27 cellular contexts compared by ENCODE assay signal in genomic region chr1:214028569-214028968, GRCh38. TPM values are rescaled to one million over a fixed set of nuclear protein-coding genes. Genes with fewer than 3 reads are reported as not detected.
DNase-seq lines count a peak whose midpoint lies in the region; ATAC-seq, FAIRE-seq and TF ChIP-seq lines count a peak whose summit lies in the region.
"Had no signal": no experiment of that assay in that cellular context is flagged by ENCODE, and none has a peak within 500 bp of the region (broad histone marks: within the 10 kb centered on the region; RNA-seq: fewer than 3 reads in every experiment).

No MANE protein-coding gene starts in this region.

- H3K27me3 ChIP-seq in SJCRH30 (no peaks in the 10 kb centered on the region), gastrocnemius medialis (no peaks in the 10 kb centered on the region)
- H3K27me3 ChIP-seq: BLaER1 treated with 17β-estradiol and CSF1 and Interleukin-3, amounts not matched to agents 10 nM and 100 nM; foreskin keratinocyte had no signal

- no peak overlapping the region for H3K4me3 ChIP-seq in SJCRH30
- no peak overlapping the region for H3K4me3 ChIP-seq in gastrocnemius medialis
- H3K4me3 ChIP-seq: BLaER1 treated with 17β-estradiol and CSF1 and Interleukin-3, amounts not matched to agents 10 nM and 100 nM; esophagus muscularis mucosa; K562; prostate gland had no signal

- H3K9me3 ChIP-seq in SJCRH30 (replicated peaks) (no peaks in the 10 kb centered on the region), gastrocnemius medialis (no peaks in the 10 kb centered on the region)
- H3K9me3 ChIP-seq: BLaER1 treated with 17β-estradiol and CSF1 and Interleukin-3, amounts not matched to agents 10 nM and 100 nM; esophagus muscularis mucosa; prostate gland had no signal

- peak; percentile 29 for FAIRE-seq in D721Med (lab: Jason Lieb, UNC)
- FAIRE-seq: GM18507, K562, small intestine had no signal

- intact Hi-C loops in gastrocnemius medialis (cut with DNase I; ENCODE audit: low total_unique reads): loop anchor here (2.0 kb wide), 1 partner anchor 40 kb away; no protein-coding TSS in a partner anchor
- intact Hi-C loops in posterior cingulate gyrus (cut with DNase I): no loop called here

- H3K4me1 ChIP-seq in SJCRH30 (peaks cover 39% of the 10 kb centered on the region), gastrocnemius medialis (peaks cover 17 to 18% of the 10 kb centered on the region in 2 donors)
- H3K4me1 ChIP-seq: BLaER1 treated with 17β-estradiol and CSF1 and Interleukin-3, amounts not matched to agents 10 nM and 100 nM; prostate gland had no signal

- H3K27ac ChIP-seq in SJCRH30: peak overlapping the region; percentile 97
- peak overlapping the region; percentile 80 to 90 (median 86) for H3K27ac ChIP-seq in gastrocnemius medialis
- H3K27ac ChIP-seq: BLaER1 treated with 17β-estradiol and CSF1 and Interleukin-3, amounts not matched to agents 10 nM and 100 nM; esophagus muscularis mucosa; foreskin keratinocyte; prostate gland had no signal

- ATAC-seq in left lobe of liver (peak; percentile 3), gastrocnemius medialis (no peak)
- ATAC-seq: activated naive CD4-positive, alpha-beta T cell treated with anti-CD3 and anti-CD28 coated beads, Interleukin-2, amount 50 U/mL, for 72 hours; foreskin keratinocyte; HCT116; K562 had no signal

- no peak for TF ChIP-seq POLR2A in gastrocnemius medialis (IDR thresholded peaks at IDR 0.05)

- no peak for TF ChIP-seq CTCF in D721Med (IDR thresholded peaks at IDR 0.05; ENCODE audit: insufficient read depth, missing control alignments)
- no peak for TF ChIP-seq CTCF in gastrocnemius medialis (IDR thresholded peaks at IDR 0.05 in 4 of 5, conservative IDR thresholded peaks at IDR 0.05 in 1 of 5)
- no peak for TF ChIP-seq CTCF in GM13977 (IDR thresholded peaks at IDR 0.05; ENCODE audit: extremely low read depth, insufficient read depth, missing control alignments)

- in situ Hi-C loops in gastrocnemius medialis (cut with MboI; ENCODE audit: low sequenced_read_pairs in 4 of 4): no loop called here
- in situ Hi-C loops in GM13977 (cut with MboI; ENCODE audit: low pct_unique_long_range_greater_than_20kb, low sequenced_read_pairs, unreplicated experiment): no loop called here

- H3K36me3 ChIP-seq in SJCRH30 (peaks cover 55% of the 10 kb centered on the region), gastrocnemius medialis (no peaks in the 10 kb centered on the region)
- H3K36me3 ChIP-seq: esophagus muscularis mucosa, prostate gland had no signal

- DNase-seq in D721Med (ENCODE audit: insufficient read length, low spot score) (no peak), SJCRH30 (no peak), left lobe of liver (ENCODE audit: low spot score) (no peak), gastrocnemius medialis (no peak), NAMALWA (ENCODE audit: low spot score) (no peak), posterior cingulate gyrus (no peak), GM13977 (ENCODE audit: low spot score) (no peak)
- DNase-seq: activated T-cell treated with anti-CD3 and anti-CD28 coated beads for 4 hours; aorta; caudate nucleus; COR-L47; DND-41; foreskin keratinocyte; hypothalamus; NCI-H1105 treated with DMSO at 0.1 percent for 48 hours; NCI-H2081; NCI-H446 treated with DMSO at 0.1 percent for 48 hours; small intestine; stimulated activated CD4-positive, alpha-beta T cell treated with anti-CD3 and anti-CD28 coated beads, Interleukin-2, amount 100 ng/mL, for 24 hours; trophoblast cell had no signal

RNA-seq across cellular contexts. Expression of gene PROX1, which starts 40.8 kb away (rescaled TPM):
- total RNA-seq in SJCRH30 (2014; rRNA removed; shearing (Covaris generic)): 18.4 and 19.9 TPM in 2 replicates
- total RNA-seq in left lobe of liver (173 TPM), gastrocnemius medialis (1 to 10 TPM; 4.1 to 8.0 (median 5.5) TPM)
